8 cellular contexts compared by ENCODE assay signal in genomic region chr10:96719850-96720421, GRCh38. TPM values are rescaled to one million over a fixed set of nuclear protein-coding genes. Genes with fewer than 3 reads are reported as not detected.
DNase-seq lines count a peak whose midpoint lies in the region; ATAC-seq, FAIRE-seq and TF ChIP-seq lines count a peak whose summit lies in the region.

No MANE protein-coding gene starts in this region.

- H3K36me3 Mint-ChIP-seq in activated CD4-positive, alpha-beta T cell treated with anti-CD3 and anti-CD28 coated beads for 36 hours (ENCODE audit: low read depth): no peaks in the 10 kb centered on the region
- H3K36me3 Mint-ChIP-seq in astrocyte (ENCODE audit: low read depth, unreplicated experiment): peaks cover 4% of the 10 kb centered on the region

- peak; percentile 77 for DNase-seq in activated CD4-positive, alpha-beta T cell treated with anti-CD3 and anti-CD28 coated beads for 36 hours
- DNase-seq in activated CD4-positive, alpha-beta T cell treated with anti-CD3 and anti-CD28 coated beads for 1 hour: no peak
- no peak for DNase-seq in SJSA1 (ENCODE audit: low read depth in 1 of 2, low spot score in 2 of 2)
- no peak for DNase-seq in astrocyte (ENCODE audit: low read depth)
- peak; percentile 82 for DNase-seq in islet precursor cell
- peak; percentile 74 for DNase-seq in stimulated activated CD4-positive, alpha-beta T cell treated with anti-CD3 and anti-CD28 coated beads, Interleukin-15, amount 100 ng/mL, for 24 hours
- no peak for DNase-seq in NCI-H1436 treated with DMSO at 0.1 percent for 48 hours (lab: John Stamatoyannopoulos, UW)

- intact Hi-C loops in activated CD4-positive, alpha-beta T cell treated with anti-CD3 and anti-CD28 coated beads for 36 hours (cut with DNase I, micrococcal nuclease): loop anchor here (1.0 to 10.0 kb wide), 5 partner anchors 25 to 325 kb away; partner anchors contain the start of gene TM9SF3 (in 1 of the 2)

- no peaks in the 10 kb centered on the region for H3K9me3 Mint-ChIP-seq in activated CD4-positive, alpha-beta T cell treated with anti-CD3 and anti-CD28 coated beads for 36 hours (ENCODE audit: low read depth)
- no peaks in the 10 kb centered on the region for H3K9me3 Mint-ChIP-seq in astrocyte (ENCODE audit: unreplicated experiment)

- H3K4me2 ChIP-seq in astrocyte (ENCODE audit: low read length): peak overlapping the region; percentile 90

- FAIRE-seq in astrocyte (lab: Jason Lieb, UNC): no peak

- peaks cover 11% of the 10 kb centered on the region for H3K4me1 ChIP-seq in SJSA1 (replicated peaks)
- peaks cover 2% of the 10 kb centered on the region for H3K4me1 ChIP-seq in astrocyte (ENCODE audit: insufficient read depth, low read length)

- peaks cover 21% of the 10 kb centered on the region for H3K27me3 ChIP-seq in SJSA1 (replicated peaks)
- H3K27me3 ChIP-seq in astrocyte (ENCODE audit: insufficient read depth, low read length): peaks cover 18% of the 10 kb centered on the region

- CTCF ChIA-PET in activated CD4-positive, alpha-beta T cell treated with anti-CD3 and anti-CD28 coated beads for 36 hours (lab: Charles Lee): no interaction called here

- peak overlapping the region; percentile 88 for H2AFZ ChIP-seq in astrocyte (ENCODE audit: low read depth, low read length)

- H3K27me3 Mint-ChIP-seq in activated CD4-positive, alpha-beta T cell treated with anti-CD3 and anti-CD28 coated beads for 36 hours: peaks cover 2% of the 10 kb centered on the region
- H3K27me3 Mint-ChIP-seq in astrocyte (ENCODE audit: low read depth, unreplicated experiment): peaks cover 45% of the 10 kb centered on the region

- no peaks in the 10 kb centered on the region for H3K79me2 ChIP-seq in astrocyte (ENCODE audit: insufficient read depth, low read length)

- H3K9me3 ChIP-seq in SJSA1 (replicated peaks): no peaks in the 10 kb centered on the region
- H3K9me3 ChIP-seq in astrocyte (ENCODE audit: insufficient read depth, low read depth, low read length): no peaks in the 10 kb centered on the region

- H3K27ac ChIP-seq in SJSA1: no peak overlapping the region
- H3K27ac ChIP-seq in astrocyte (ENCODE audit: low read depth, low read length): no peak overlapping the region

- H4K20me1 ChIP-seq in astrocyte (ENCODE audit: insufficient read depth, low read length): no peaks in the 10 kb centered on the region

- H3K36me3 ChIP-seq in SJSA1 (no peaks in the 10 kb centered on the region), astrocyte (ENCODE audit: insufficient read depth, low read length) (no peaks in the 10 kb centered on the region)

- ATAC-seq in activated CD4-positive, alpha-beta T cell treated with anti-CD3 and anti-CD28 coated beads for 36 hours: peak; percentile 68
- peak; percentile 65 for ATAC-seq in HG03175 (IDR thresholded peaks at IDR 0.05; ENCODE audit: unreplicated experiment)

- peaks cover 12% of the 10 kb centered on the region for H3K4me1 Mint-ChIP-seq in activated CD4-positive, alpha-beta T cell treated with anti-CD3 and anti-CD28 coated beads for 36 hours
- H3K4me1 Mint-ChIP-seq in astrocyte (ENCODE audit: low read depth, unreplicated experiment): no peaks in the 10 kb centered on the region

- H3K9ac ChIP-seq in astrocyte (ENCODE audit: low read length): peak overlapping the region; percentile 22

- H3K27ac Mint-ChIP-seq in activated CD4-positive, alpha-beta T cell treated with anti-CD3 and anti-CD28 coated beads for 36 hours: peak overlapping the region; percentile 84
- peak overlapping the region; percentile 59 for H3K27ac Mint-ChIP-seq in astrocyte (ENCODE audit: unreplicated experiment)

- POLR2A ChIA-PET in activated CD4-positive, alpha-beta T cell treated with anti-CD3 and anti-CD28 coated beads for 36 hours (lab: Charles Lee): no interaction called here

- peak; percentile 9 for TF ChIP-seq CTCF in astrocyte (IDR thresholded peaks at IDR 0.05; ENCODE audit: insufficient read depth, low read depth, low read length)

- H3K4me3 ChIP-seq in SJSA1: peak overlapping the region; percentile 23
- H3K4me3 ChIP-seq in astrocyte (ENCODE audit: insufficient read depth, low read depth, low read length): peak overlapping the region; percentile 49

- peak overlapping the region; percentile 93 for H3K4me3 Mint-ChIP-seq in activated CD4-positive, alpha-beta T cell treated with anti-CD3 and anti-CD28 coated beads for 36 hours
- H3K4me3 Mint-ChIP-seq in astrocyte (ENCODE audit: unreplicated experiment): peak overlapping the region; percentile 91

RNA-seq across cellular contexts. Expression of gene PIK3AP1, which starts 0.4 kb away (rescaled TPM):
- total RNA-seq in activated CD4-positive, alpha-beta T cell treated with anti-CD3 and anti-CD28 coated beads for 36 hours: 1 to 10 TPM; 2.7 to 2.9 TPM
- 0.41 and 0.95 TPM in 2 replicates for total RNA-seq in SJSA1 (2014; rRNA removed; shearing (Covaris generic))
- total RNA-seq in astrocyte: 6.7 and 9.3 TPM in 2 replicates

Comparison
In these comparisons a context has a peak if more than half of its experiments do, and no peak if none do; other contexts are left out.
1. DNase-seq: peak in activated CD4-positive, alpha-beta T cell treated with anti-CD3 and anti-CD28 coated beads for 36 hours (single experiment), islet precursor cell (single experiment) and stimulated activated CD4-positive, alpha-beta T cell treated with anti-CD3 and anti-CD28 coated beads, Interleukin-15, amount 100 ng/mL, for 24 hours (single experiment); none in activated CD4-positive, alpha-beta T cell treated with anti-CD3 and anti-CD28 coated beads for 1 hour (single experiment), SJSA1 (0 of 2), astrocyte (single experiment) and NCI-H1436 treated with DMSO at 0.1 percent for 48 hours (single experiment).